ENCODE assay signal across 1 cellular context in genomic region chr16:81035398-81035974, GRCh38.
A peak's percentile ranks its signal among the peaks of the same experiment; 100 is the strongest.
TF ChIP-seq lines count a peak whose summit lies in the region.

TSS of gene ATMIN (plus strand) at chr16:81035842. CDS start at chr16:81035871, 29 bp downstream.

TF ChIP-seq in K562, 482 proteins besides CTCF, POLR2A, EP300 and RAD21 (continued from another document and continues in another):
- TF ChIP-seq, protein P1, sequence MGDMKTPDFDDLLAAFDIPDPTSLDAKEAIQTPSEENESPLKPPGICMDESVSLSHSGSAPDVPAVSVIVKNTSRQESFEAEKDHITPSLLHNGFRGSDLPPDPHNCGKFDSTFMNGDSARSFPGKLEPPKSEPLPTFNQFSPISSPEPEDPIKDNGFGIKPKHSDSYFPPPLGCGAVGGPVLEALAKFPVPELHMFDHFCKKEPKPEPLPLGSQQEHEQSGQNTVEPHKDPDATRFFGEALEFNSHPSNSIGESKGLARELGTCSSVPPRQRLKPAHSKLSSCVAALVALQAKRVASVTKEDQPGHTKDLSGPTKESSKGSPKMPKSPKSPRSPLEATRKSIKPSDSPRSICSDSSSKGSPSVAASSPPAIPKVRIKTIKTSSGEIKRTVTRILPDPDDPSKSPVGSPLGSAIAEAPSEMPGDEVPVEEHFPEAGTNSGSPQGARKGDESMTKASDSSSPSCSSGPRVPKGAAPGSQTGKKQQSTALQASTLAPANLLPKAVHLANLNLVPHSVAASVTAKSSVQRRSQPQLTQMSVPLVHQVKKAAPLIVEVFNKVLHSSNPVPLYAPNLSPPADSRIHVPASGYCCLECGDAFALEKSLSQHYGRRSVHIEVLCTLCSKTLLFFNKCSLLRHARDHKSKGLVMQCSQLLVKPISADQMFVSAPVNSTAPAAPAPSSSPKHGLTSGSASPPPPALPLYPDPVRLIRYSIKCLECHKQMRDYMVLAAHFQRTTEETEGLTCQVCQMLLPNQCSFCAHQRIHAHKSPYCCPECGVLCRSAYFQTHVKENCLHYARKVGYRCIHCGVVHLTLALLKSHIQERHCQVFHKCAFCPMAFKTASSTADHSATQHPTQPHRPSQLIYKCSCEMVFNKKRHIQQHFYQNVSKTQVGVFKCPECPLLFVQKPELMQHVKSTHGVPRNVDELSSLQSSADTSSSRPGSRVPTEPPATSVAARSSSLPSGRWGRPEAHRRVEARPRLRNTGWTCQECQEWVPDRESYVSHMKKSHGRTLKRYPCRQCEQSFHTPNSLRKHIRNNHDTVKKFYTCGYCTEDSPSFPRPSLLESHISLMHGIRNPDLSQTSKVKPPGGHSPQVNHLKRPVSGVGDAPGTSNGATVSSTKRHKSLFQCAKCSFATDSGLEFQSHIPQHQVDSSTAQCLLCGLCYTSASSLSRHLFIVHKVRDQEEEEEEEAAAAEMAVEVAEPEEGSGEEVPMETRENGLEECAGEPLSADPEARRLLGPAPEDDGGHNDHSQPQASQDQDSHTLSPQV (IDR thresholded peaks at IDR 0.05): peak; percentile 70; the same call in 1 of the 2 replicates
- TF ChIP-seq ZNF778 (CRISPR knock-in tag; IDR thresholded peaks at IDR 0.05): no peak
- TF ChIP-seq POLR2H (tag; IDR thresholded peaks at IDR 0.05; ENCODE audit: low read depth): no peak
- TF ChIP-seq ZNF696 (CRISPR knock-in tag; conservative IDR thresholded peaks at IDR 0.05): no peak
- no peak for TF ChIP-seq CSDE1 (IDR thresholded peaks at IDR 0.05)
- TF ChIP-seq SIN3A (IDR thresholded peaks at IDR 0.05; ENCODE audit: borderline replicate concordance in 2 of 2, control insufficient read depth in 1 of 2, low read depth in 2 of 2, low read length in 2 of 2): peak; percentile 53 to 78; a peak in 2 of 4 replicates
- TF ChIP-seq THAP7 (CRISPR knock-in tag; IDR thresholded peaks at IDR 0.05): no peak
- TF ChIP-seq KAT7 (CRISPR knock-in tag; IDR thresholded peaks at IDR 0.05; ENCODE audit: borderline replicate concordance): no peak
- TF ChIP-seq E2F3 (CRISPR knock-in tag; IDR thresholded peaks at IDR 0.05): 0 out of 2 replicates have a peak, but pooled peaks have one; percentile 9
- TF ChIP-seq COPS2 (conservative IDR thresholded peaks at IDR 0.05): no peak
- TF ChIP-seq HSF4 (CRISPR knock-in tag; IDR thresholded peaks at IDR 0.05; ENCODE audit: borderline replicate concordance): no peak
- no peak for TF ChIP-seq ZFP30 (CRISPR knock-in tag; IDR thresholded peaks at IDR 0.05; ENCODE audit: borderline replicate concordance)
- peak; percentile 51; the same call in 1 of the 2 replicates for TF ChIP-seq MYC (IDR thresholded peaks at IDR 0.05; ENCODE audit: low read depth, low read length)
- no peak for TF ChIP-seq MYC (CRISPR knock-in tag; IDR thresholded peaks at IDR 0.05; ENCODE audit: borderline replicate concordance, low read depth)
- TF ChIP-seq CTBP1 (IDR thresholded peaks at IDR 0.05; ENCODE audit: borderline replicate concordance): peak; percentile 90
- no peak for TF ChIP-seq SRSF1 (IDR thresholded peaks at IDR 0.05; ENCODE audit: low read depth, low read length)
- no peak for TF ChIP-seq PRMT5 (CRISPR knock-in tag; IDR thresholded peaks at IDR 0.05)
- TF ChIP-seq, protein P2, sequence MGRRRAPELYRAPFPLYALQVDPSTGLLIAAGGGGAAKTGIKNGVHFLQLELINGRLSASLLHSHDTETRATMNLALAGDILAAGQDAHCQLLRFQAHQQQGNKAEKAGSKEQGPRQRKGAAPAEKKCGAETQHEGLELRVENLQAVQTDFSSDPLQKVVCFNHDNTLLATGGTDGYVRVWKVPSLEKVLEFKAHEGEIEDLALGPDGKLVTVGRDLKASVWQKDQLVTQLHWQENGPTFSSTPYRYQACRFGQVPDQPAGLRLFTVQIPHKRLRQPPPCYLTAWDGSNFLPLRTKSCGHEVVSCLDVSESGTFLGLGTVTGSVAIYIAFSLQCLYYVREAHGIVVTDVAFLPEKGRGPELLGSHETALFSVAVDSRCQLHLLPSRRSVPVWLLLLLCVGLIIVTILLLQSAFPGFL (CRISPR knock-in tag; IDR thresholded peaks at IDR 0.05): no peak
- no peak for TF ChIP-seq NR2F6 (CRISPR knock-in tag; IDR thresholded peaks at IDR 0.05)
- TF ChIP-seq HNRNPUL1 (IDR thresholded peaks at IDR 0.05; ENCODE audit: low read length): no peak
- no peak for TF ChIP-seq PTTG1 (tag; IDR thresholded peaks at IDR 0.05; ENCODE audit: low read depth)
- TF ChIP-seq HMG20A (CRISPR knock-in tag; conservative IDR thresholded peaks at IDR 0.05): no peak
- no peak for TF ChIP-seq NUFIP1 (IDR thresholded peaks at IDR 0.05; ENCODE audit: partially characterized antibody)
- TF ChIP-seq ZNF165 (CRISPR knock-in tag; IDR thresholded peaks at IDR 0.05; ENCODE audit: borderline replicate concordance): no peak
- peak; percentile 42 to 64; a peak in 2 of 4 replicates for TF ChIP-seq MAZ (CRISPR knock-in tag; conservative IDR thresholded peaks at IDR 0.05 in 1 of 2, IDR thresholded peaks at IDR 0.05 in 1 of 2)
- TF ChIP-seq XRCC3 (IDR thresholded peaks at IDR 0.05): no peak
- TF ChIP-seq ZBTB33 (CRISPR knock-in tag; IDR thresholded peaks at IDR 0.05): no peak
- TF ChIP-seq, protein P3, sequence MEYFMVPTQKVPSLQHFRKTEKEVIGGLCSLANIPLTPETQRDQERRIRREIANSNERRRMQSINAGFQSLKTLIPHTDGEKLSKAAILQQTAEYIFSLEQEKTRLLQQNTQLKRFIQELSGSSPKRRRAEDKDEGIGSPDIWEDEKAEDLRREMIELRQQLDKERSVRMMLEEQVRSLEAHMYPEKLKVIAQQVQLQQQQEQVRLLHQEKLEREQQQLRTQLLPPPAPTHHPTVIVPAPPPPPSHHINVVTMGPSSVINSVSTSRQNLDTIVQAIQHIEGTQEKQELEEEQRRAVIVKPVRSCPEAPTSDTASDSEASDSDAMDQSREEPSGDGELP (CRISPR knock-in tag; IDR thresholded peaks at IDR 0.05; ENCODE audit: borderline replicate concordance): peak; percentile 48; the same call in 1 of the 2 replicates
- TF ChIP-seq CAMTA2 (CRISPR knock-in tag; conservative IDR thresholded peaks at IDR 0.05): no peak
- no peak for TF ChIP-seq KDM4B (IDR thresholded peaks at IDR 0.05; ENCODE audit: borderline replicate concordance in 2 of 2, low read depth in 1 of 2)
- TF ChIP-seq ZMIZ1 (IDR thresholded peaks at IDR 0.05; ENCODE audit: low read depth in 2 of 2, low read length in 2 of 2): peak in 1 of 2 experiments; percentile 36; a peak in 1 of 4 replicates
- TF ChIP-seq SAP30 (IDR thresholded peaks at IDR 0.05; ENCODE audit: borderline replicate concordance, insufficient read depth, low read depth, low read length, poor library complexity, severe bottlenecking): no peak
- TF ChIP-seq ESRRA (IDR thresholded peaks at IDR 0.05; ENCODE audit: borderline replicate concordance, low read depth): no peak; the same call in 1 of the 2 replicates
- 0 out of 2 replicates have a peak, but pooled peaks have one; percentile 33 for TF ChIP-seq KLF13 (tag; IDR thresholded peaks at IDR 0.05; ENCODE audit: borderline replicate concordance, low read depth)
- no peak for TF ChIP-seq SAFB2 (IDR thresholded peaks at IDR 0.05; ENCODE audit: borderline replicate concordance, low read depth, low read length, severe bottlenecking)
- no peak for TF ChIP-seq TEAD4 (IDR thresholded peaks at IDR 0.05; ENCODE audit: low read length)
- no peak for TF ChIP-seq TEAD4 (CRISPR knock-in tag; IDR thresholded peaks at IDR 0.05; ENCODE audit: borderline replicate concordance)
- TF ChIP-seq ZNF3 (CRISPR knock-in tag; IDR thresholded peaks at IDR 0.05): no peak
- no peak for TF ChIP-seq MCM2 (IDR thresholded peaks at IDR 0.05; ENCODE audit: low read depth)
- TF ChIP-seq CREM (IDR thresholded peaks at IDR 0.05; ENCODE audit: low read depth): peak; percentile 74
- TF ChIP-seq TAL1 (IDR thresholded peaks at IDR 0.05): no peak
- no peak for TF ChIP-seq CUX1 (CRISPR knock-in tag; IDR thresholded peaks at IDR 0.05)
- no peak for TF ChIP-seq JUNB (CRISPR knock-in tag; conservative IDR thresholded peaks at IDR 0.05)
- TF ChIP-seq CBX8 (IDR thresholded peaks at IDR 0.05; ENCODE audit: borderline replicate concordance, extremely low read depth, low read depth, low read length, poor library complexity, severe bottlenecking): no peak
- 0 out of 2 replicates have a peak, but pooled peaks have one; percentile 49 for TF ChIP-seq POLR2AphosphoS5 (IDR thresholded peaks at IDR 0.05; ENCODE audit: control insufficient read depth, insufficient read depth, low read depth, low read length)
- peak; percentile 22; the same call in 1 of the 2 replicates for TF ChIP-seq EP400 (IDR thresholded peaks at IDR 0.05)
- no peak for TF ChIP-seq ZBTB2 (IDR thresholded peaks at IDR 0.05)
- TF ChIP-seq U2AF1 (optimal IDR thresholded peaks at IDR 0.05; ENCODE audit: low read depth, low read length): no peak
